In genomic region chr2:567496-567864, GRCh38 we compare ENCODE assay signal across 17 cellular contexts.
DNase-seq lines count a peak whose midpoint lies in the region; FAIRE-seq and TF ChIP-seq lines count a peak whose summit lies in the region.
"Had no signal": no experiment of that assay in that cellular context is flagged by ENCODE, and none has a peak within 500 bp of the region (broad histone marks: within the 10 kb centered on the region; RNA-seq: fewer than 3 reads in every experiment).

No MANE protein-coding gene starts in this region.

- TF ChIP-seq POLR2A in uterus (IDR thresholded peaks at IDR 0.05) (no peak), tibial nerve (IDR thresholded peaks at IDR 0.05) (no peak)

- no peak for DNase-seq in activated naive CD4-positive, alpha-beta T cell (lab: John Stamatoyannopoulos, UW)
- no peak for DNase-seq in chondrocyte (ENCODE audit: low spot score)
- DNase-seq in uterus, result no peak
- DNase-seq in kidney, result no peak
- no peak for DNase-seq in GM13976 (ENCODE audit: low spot score)
- no peak for DNase-seq in tibial nerve (ENCODE audit: low spot score in 2 of 2)
- DNase-seq: 8988T; BE2C; CD4-positive, alpha-beta memory T cell; NCI-H1105 treated with DMSO at 0.1 percent for 48 hours; NCI-H187; NCI-H446; NCI-H69 had no signal

- H3K9me3 ChIP-seq in uterus (no peaks in the 10 kb centered on the region), kidney (ENCODE audit: control insufficient read depth in 1 of 2, low read length in 2 of 2) (peaks cover 0 to 2% of the 10 kb centered on the region in 2 donors), tibial nerve (peaks cover 0 to 15% (median 0%) of the 10 kb centered on the region in 4 donors)
- H3K9me3 ChIP-seq: BE2C, HAP-1 had no signal

- 82 to 87% methylated on average over 9 of the region's 9 CpGs for WGBS in tibial nerve, 2 donors

- peaks cover 14% of the 10 kb centered on the region for H3K9me3 Mint-ChIP-seq in activated naive CD4-positive, alpha-beta T cell treated with anti-CD3 and anti-CD28 coated beads, Interleukin-2, amount 50 U/mL, for 24 hours
- H3K9me3 Mint-ChIP-seq in chondrocyte (ENCODE audit: low read depth), result peaks cover 21% of the 10 kb centered on the region
- peaks cover 24% of the 10 kb centered on the region for H3K9me3 Mint-ChIP-seq in nephron

- no peak for FAIRE-seq in kidney (lab: Jason Lieb, UNC)

- no peak overlapping the region for H3K9ac ChIP-seq in kidney (ENCODE audit: low read length in 2 of 2)

- TF ChIP-seq CTCF in chondrocyte (IDR thresholded peaks at IDR 0.05) (no peak), nephron (IDR thresholded peaks at IDR 0.05; ENCODE audit: unreplicated experiment in 3 of 3) (no peak), uterus (IDR thresholded peaks at IDR 0.05) (no peak), kidney (IDR thresholded peaks at IDR 0.05; ENCODE audit: borderline replicate concordance, extremely low read depth, insufficient read depth) (no peak), GM13976 (IDR thresholded peaks at IDR 0.05; ENCODE audit: borderline replicate concordance, control extremely low read depth, extremely low read depth, insufficient read depth, missing control alignments) (no peak), tibial nerve (IDR thresholded peaks at IDR 0.05) (no peak)

- H3K27me3 ChIP-seq in uterus, result no peaks in the 10 kb centered on the region
- H3K27me3 ChIP-seq in tibial nerve, result no peaks in the 10 kb centered on the region
- H3K27me3 ChIP-seq: BE2C had no signal

- H3K4me1 Mint-ChIP-seq in activated naive CD4-positive, alpha-beta T cell treated with anti-CD3 and anti-CD28 coated beads, Interleukin-2, amount 50 U/mL, for 24 hours, result no peaks in the 10 kb centered on the region
- peaks cover 30% of the 10 kb centered on the region for H3K4me1 Mint-ChIP-seq in chondrocyte (ENCODE audit: low read depth)
- peaks cover 39% of the 10 kb centered on the region for H3K4me1 Mint-ChIP-seq in nephron
- H3K4me1 Mint-ChIP-seq: CD4-positive, alpha-beta memory T cell had no signal

- H3K4me1 ChIP-seq in uterus (peaks cover 0 to 3% of the 10 kb centered on the region in 2 donors), kidney (ENCODE audit: control insufficient read depth in 1 of 2, insufficient read depth in 1 of 2, low read depth in 1 of 2, low read length in 2 of 2) (no peaks in the 10 kb centered on the region), tibial nerve (peaks cover 0 to 6% (median 0%) of the 10 kb centered on the region in 4 donors)

- H3K27ac ChIP-seq in uterus (peak overlapping the region; percentile 59 to 80), kidney (ENCODE audit: low read depth in 2 of 2, low read length in 2 of 2) (no peak overlapping the region), tibial nerve (peak overlapping the region in 1 of 4 donors; percentile 46)
- H3K27ac ChIP-seq: HL-60 had no signal

- no peak for TF ChIP-seq EP300 in tibial nerve (IDR thresholded peaks at IDR 0.05)

- intact Hi-C loops in uterus (cut with DNase I; ENCODE audit: low total_unique reads) (no loop called here), kidney (cut with DNase I) (no loop called here)

- H3K27ac Mint-ChIP-seq in activated naive CD4-positive, alpha-beta T cell treated with anti-CD3 and anti-CD28 coated beads, Interleukin-2, amount 50 U/mL, for 24 hours, result peak overlapping the region; percentile 64
- H3K27ac Mint-ChIP-seq in chondrocyte (ENCODE audit: unreplicated experiment), result peak overlapping the region; percentile 97
- peak overlapping the region; percentile 52 to 99 (median 83) for H3K27ac Mint-ChIP-seq in nephron
- H3K27ac Mint-ChIP-seq: CD4-positive, alpha-beta memory T cell had no signal

- H3K36me3 Mint-ChIP-seq in activated naive CD4-positive, alpha-beta T cell treated with anti-CD3 and anti-CD28 coated beads, Interleukin-2, amount 50 U/mL, for 24 hours, result peaks cover 3% of the 10 kb centered on the region
- H3K36me3 Mint-ChIP-seq in chondrocyte (ENCODE audit: low read depth) (peaks cover 5% of the 10 kb centered on the region), nephron (ENCODE audit: low read depth) (no peaks in the 10 kb centered on the region)

- in situ Hi-C loops in GM13976 (cut with MboI; ENCODE audit: low sequenced_read_pairs, unreplicated experiment), result no loop called here

- H3K36me3 ChIP-seq in uterus (no peaks in the 10 kb centered on the region), kidney (ENCODE audit: control insufficient read depth in 1 of 2, insufficient read depth in 2 of 2, low read length in 2 of 2) (no peaks in the 10 kb centered on the region), tibial nerve (no peaks in the 10 kb centered on the region)
- H3K36me3 ChIP-seq: BE2C, HAP-1 had no signal

- H3K4me3 ChIP-seq in uterus (no peak overlapping the region), kidney (ENCODE audit: low read length in 2 of 2) (no peak overlapping the region), tibial nerve (no peak overlapping the region)
- H3K4me3 ChIP-seq: HAP-1 had no signal

- peaks cover 33% of the 10 kb centered on the region for H3K27me3 Mint-ChIP-seq in activated naive CD4-positive, alpha-beta T cell treated with anti-CD3 and anti-CD28 coated beads, Interleukin-2, amount 50 U/mL, for 24 hours
- H3K27me3 Mint-ChIP-seq in chondrocyte (ENCODE audit: low read depth) (peaks cover 5% of the 10 kb centered on the region), nephron (ENCODE audit: low read depth) (peaks cover 19% of the 10 kb centered on the region)

- H3K4me3 Mint-ChIP-seq in activated naive CD4-positive, alpha-beta T cell treated with anti-CD3 and anti-CD28 coated beads, Interleukin-2, amount 50 U/mL, for 24 hours, result no peak overlapping the region
- no peak overlapping the region for H3K4me3 Mint-ChIP-seq in chondrocyte (ENCODE audit: unreplicated experiment)
- H3K4me3 Mint-ChIP-seq in nephron, result peak overlapping the region; percentile 1 to 30 (median 20)
- H3K4me3 Mint-ChIP-seq: CD4-positive, alpha-beta memory T cell had no signal

Comparison
In these comparisons a context has a peak if more than half of its experiments do, and no peak if none do; other contexts are left out.
1. H3K4me3 Mint-ChIP-seq: peak in nephron (3 of 3); none in activated naive CD4-positive, alpha-beta T cell treated with anti-CD3 and anti-CD28 coated beads, Interleukin-2, amount 50 U/mL, for 24 hours (single experiment) and chondrocyte (single experiment).
2. H3K27ac ChIP-seq: peak in uterus (2 of 2); none in kidney (0 of 2).
3. Peak in every context shown above with its lines, with median percentiles within 50 percentile points of each other: H3K27ac Mint-ChIP-seq.